Comparison of ENCODE assay signal across 1 cellular context in genomic region chr4:108650212-108651067, GRCh38.
TF ChIP-seq lines count a peak whose summit lies in the region.

Gene OSTC, plus strand, starts transcription at chr4:108650599. Its CDS starts 57 bp downstream, at chr4:108650656.

TF ChIP-seq in HepG2, 621 proteins besides CTCF, POLR2A, EP300 and RAD21 (continued from another document and continues in another):
- TF ChIP-seq, protein P1, sequence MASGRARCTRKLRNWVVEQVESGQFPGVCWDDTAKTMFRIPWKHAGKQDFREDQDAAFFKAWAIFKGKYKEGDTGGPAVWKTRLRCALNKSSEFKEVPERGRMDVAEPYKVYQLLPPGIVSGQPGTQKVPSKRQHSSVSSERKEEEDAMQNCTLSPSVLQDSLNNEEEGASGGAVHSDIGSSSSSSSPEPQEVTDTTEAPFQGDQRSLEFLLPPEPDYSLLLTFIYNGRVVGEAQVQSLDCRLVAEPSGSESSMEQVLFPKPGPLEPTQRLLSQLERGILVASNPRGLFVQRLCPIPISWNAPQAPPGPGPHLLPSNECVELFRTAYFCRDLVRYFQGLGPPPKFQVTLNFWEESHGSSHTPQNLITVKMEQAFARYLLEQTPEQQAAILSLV (CRISPR knock-in tag; IDR thresholded peaks at IDR 0.05; ENCODE audit: borderline replicate concordance) = no peak
- TF ChIP-seq ZNF12 (CRISPR knock-in tag; IDR thresholded peaks at IDR 0.05) = no peak
- TF ChIP-seq ZFP82 (CRISPR knock-in tag; IDR thresholded peaks at IDR 0.05; ENCODE audit: borderline replicate concordance) = no peak
- TF ChIP-seq ZNF562 (CRISPR knock-in tag; IDR thresholded peaks at IDR 0.05; ENCODE audit: borderline replicate concordance) = no peak
- TF ChIP-seq, protein P2, sequence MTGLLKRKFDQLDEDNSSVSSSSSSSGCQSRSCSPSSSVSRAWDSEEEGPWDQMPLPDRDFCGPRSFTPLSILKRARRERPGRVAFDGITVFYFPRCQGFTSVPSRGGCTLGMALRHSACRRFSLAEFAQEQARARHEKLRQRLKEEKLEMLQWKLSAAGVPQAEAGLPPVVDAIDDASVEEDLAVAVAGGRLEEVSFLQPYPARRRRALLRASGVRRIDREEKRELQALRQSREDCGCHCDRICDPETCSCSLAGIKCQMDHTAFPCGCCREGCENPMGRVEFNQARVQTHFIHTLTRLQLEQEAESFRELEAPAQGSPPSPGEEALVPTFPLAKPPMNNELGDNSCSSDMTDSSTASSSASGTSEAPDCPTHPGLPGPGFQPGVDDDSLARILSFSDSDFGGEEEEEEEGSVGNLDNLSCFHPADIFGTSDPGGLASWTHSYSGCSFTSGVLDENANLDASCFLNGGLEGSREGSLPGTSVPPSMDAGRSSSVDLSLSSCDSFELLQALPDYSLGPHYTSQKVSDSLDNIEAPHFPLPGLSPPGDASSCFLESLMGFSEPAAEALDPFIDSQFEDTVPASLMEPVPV (CRISPR knock-in tag; IDR thresholded peaks at IDR 0.05) = peak; percentile 24; the same call in 1 of the 2 replicates
- TF ChIP-seq, protein P3, sequence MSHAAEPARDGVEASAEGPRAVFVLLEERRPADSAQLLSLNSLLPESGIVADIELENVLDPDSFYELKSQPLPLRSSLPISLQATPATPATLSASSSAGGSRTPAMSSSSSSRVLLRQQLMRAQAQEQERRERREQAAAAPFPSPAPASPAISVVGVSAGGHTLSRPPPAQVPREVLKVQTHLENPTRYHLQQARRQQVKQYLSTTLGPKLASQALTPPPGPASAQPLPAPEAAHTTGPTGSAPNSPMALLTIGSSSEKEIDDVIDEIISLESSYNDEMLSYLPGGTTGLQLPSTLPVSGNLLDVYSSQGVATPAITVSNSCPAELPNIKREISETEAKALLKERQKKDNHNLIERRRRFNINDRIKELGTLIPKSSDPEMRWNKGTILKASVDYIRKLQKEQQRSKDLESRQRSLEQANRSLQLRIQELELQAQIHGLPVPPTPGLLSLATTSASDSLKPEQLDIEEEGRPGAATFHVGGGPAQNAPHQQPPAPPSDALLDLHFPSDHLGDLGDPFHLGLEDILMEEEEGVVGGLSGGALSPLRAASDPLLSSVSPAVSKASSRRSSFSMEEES (CRISPR knock-in tag; IDR thresholded peaks at IDR 0.05) = 0 out of 2 replicates have a peak, but pooled peaks have one; percentile 28
- TF ChIP-seq ZMYM2 (CRISPR knock-in tag; IDR thresholded peaks at IDR 0.05) = no peak
- TF ChIP-seq ATF7-NPFF (CRISPR knock-in tag; IDR thresholded peaks at IDR 0.05; ENCODE audit: low read depth) = no peak
- TF ChIP-seq ZFP41 (CRISPR knock-in tag; IDR thresholded peaks at IDR 0.05; ENCODE audit: borderline replicate concordance) = no peak
- no peak for TF ChIP-seq ZNF296 (CRISPR knock-in tag; conservative IDR thresholded peaks at IDR 0.05)
- TF ChIP-seq GABPB1 (CRISPR knock-in tag; IDR thresholded peaks at IDR 0.05) = peak; percentile 92
- TF ChIP-seq ATF6 (CRISPR knock-in tag; conservative IDR thresholded peaks at IDR 0.05) = no peak
- no peak for TF ChIP-seq CBX5 (CRISPR knock-in tag; IDR thresholded peaks at IDR 0.05; ENCODE audit: borderline replicate concordance)
- no peak for TF ChIP-seq ZNF567 (CRISPR knock-in tag; IDR thresholded peaks at IDR 0.05; ENCODE audit: borderline replicate concordance)
- TF ChIP-seq ZNF441 (CRISPR knock-in tag; IDR thresholded peaks at IDR 0.05; ENCODE audit: borderline replicate concordance) = no peak; the same call in 1 of the 2 replicates
- no peak for TF ChIP-seq ZNF782 (CRISPR knock-in tag; IDR thresholded peaks at IDR 0.05; ENCODE audit: borderline replicate concordance)
- no peak for TF ChIP-seq HCFC1 (IDR thresholded peaks at IDR 0.05; ENCODE audit: low read depth, low read length)
- TF ChIP-seq ZBTB49 (CRISPR knock-in tag; IDR thresholded peaks at IDR 0.05; ENCODE audit: borderline replicate concordance) = no peak
- TF ChIP-seq, protein P4, sequence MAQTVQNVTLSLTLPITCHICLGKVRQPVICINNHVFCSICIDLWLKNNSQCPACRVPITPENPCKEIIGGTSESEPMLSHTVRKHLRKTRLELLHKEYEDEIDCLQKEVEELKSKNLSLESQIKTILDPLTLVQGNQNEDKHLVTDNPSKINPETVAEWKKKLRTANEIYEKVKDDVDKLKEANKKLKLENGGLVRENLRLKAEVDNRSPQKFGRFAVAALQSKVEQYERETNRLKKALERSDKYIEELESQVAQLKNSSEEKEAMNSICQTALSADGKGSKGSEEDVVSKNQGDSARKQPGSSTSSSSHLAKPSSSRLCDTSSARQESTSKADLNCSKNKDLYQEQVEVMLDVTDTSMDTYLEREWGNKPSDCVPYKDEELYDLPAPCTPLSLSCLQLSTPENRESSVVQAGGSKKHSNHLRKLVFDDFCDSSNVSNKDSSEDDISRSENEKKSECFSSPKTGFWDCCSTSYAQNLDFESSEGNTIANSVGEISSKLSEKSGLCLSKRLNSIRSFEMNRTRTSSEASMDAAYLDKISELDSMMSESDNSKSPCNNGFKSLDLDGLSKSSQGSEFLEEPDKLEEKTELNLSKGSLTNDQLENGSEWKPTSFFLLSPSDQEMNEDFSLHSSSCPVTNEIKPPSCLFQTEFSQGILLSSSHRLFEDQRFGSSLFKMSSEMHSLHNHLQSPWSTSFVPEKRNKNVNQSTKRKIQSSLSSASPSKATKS (CRISPR knock-in tag; IDR thresholded peaks at IDR 0.05) = no peak
- TF ChIP-seq RBM22 (optimal IDR thresholded peaks at IDR 0.05; ENCODE audit: low read length) = no peak
- TF ChIP-seq HMG20A (CRISPR knock-in tag; IDR thresholded peaks at IDR 0.05; ENCODE audit: borderline replicate concordance) = no peak
- TF ChIP-seq BCL6 (CRISPR knock-in tag; IDR thresholded peaks at IDR 0.05) = no peak
- TF ChIP-seq DRAP1 (CRISPR knock-in tag; IDR thresholded peaks at IDR 0.05) = no peak
- peak; percentile 62; the same call in 1 of the 2 replicates for TF ChIP-seq ZGPAT (CRISPR knock-in tag; IDR thresholded peaks at IDR 0.05)
- TF ChIP-seq, protein P5, sequence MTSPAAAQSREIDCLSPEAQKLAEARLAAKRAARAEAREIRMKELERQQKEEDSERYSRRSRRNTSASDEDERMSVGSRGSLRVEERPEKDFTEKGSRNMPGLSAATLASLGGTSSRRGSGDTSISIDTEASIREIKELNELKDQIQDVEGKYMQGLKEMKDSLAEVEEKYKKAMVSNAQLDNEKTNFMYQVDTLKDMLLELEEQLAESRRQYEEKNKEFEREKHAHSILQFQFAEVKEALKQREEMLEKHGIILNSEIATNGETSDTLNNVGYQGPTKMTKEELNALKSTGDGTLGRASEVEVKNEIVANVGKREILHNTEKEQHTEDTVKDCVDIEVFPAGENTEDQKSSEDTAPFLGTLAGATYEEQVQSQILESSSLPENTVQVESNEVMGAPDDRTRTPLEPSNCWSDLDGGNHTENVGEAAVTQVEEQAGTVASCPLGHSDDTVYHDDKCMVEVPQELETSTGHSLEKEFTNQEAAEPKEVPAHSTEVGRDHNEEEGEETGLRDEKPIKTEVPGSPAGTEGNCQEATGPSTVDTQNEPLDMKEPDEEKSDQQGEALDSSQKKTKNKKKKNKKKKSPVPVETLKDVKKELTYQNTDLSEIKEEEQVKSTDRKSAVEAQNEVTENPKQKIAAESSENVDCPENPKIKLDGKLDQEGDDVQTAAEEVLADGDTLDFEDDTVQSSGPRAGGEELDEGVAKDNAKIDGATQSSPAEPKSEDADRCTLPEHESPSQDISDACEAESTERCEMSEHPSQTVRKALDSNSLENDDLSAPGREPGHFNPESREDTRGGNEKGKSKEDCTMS (CRISPR knock-in tag; conservative IDR thresholded peaks at IDR 0.05) = no peak
- peak; percentile 54 for TF ChIP-seq UBTF (CRISPR knock-in tag; IDR thresholded peaks at IDR 0.05)
- TF ChIP-seq ATM (IDR thresholded peaks at IDR 0.05; ENCODE audit: borderline replicate concordance) = no peak
- no peak for TF ChIP-seq ZMAT3 (CRISPR knock-in tag; conservative IDR thresholded peaks at IDR 0.05)
- peak; percentile 27 for TF ChIP-seq ZNF18 (CRISPR knock-in tag; IDR thresholded peaks at IDR 0.05; ENCODE audit: insufficient replicate concordance)
- TF ChIP-seq SNAPC2 (CRISPR knock-in tag; IDR thresholded peaks at IDR 0.05) = peak; percentile 35; the same call in 1 of the 2 replicates
- no peak for TF ChIP-seq SIX1 (CRISPR knock-in tag; IDR thresholded peaks at IDR 0.05; ENCODE audit: borderline replicate concordance)
- peak; percentile 65 for TF ChIP-seq MXD4 (CRISPR knock-in tag; IDR thresholded peaks at IDR 0.05)
